1 cellular context compared by ENCODE assay signal in the genomic region with DNA sequence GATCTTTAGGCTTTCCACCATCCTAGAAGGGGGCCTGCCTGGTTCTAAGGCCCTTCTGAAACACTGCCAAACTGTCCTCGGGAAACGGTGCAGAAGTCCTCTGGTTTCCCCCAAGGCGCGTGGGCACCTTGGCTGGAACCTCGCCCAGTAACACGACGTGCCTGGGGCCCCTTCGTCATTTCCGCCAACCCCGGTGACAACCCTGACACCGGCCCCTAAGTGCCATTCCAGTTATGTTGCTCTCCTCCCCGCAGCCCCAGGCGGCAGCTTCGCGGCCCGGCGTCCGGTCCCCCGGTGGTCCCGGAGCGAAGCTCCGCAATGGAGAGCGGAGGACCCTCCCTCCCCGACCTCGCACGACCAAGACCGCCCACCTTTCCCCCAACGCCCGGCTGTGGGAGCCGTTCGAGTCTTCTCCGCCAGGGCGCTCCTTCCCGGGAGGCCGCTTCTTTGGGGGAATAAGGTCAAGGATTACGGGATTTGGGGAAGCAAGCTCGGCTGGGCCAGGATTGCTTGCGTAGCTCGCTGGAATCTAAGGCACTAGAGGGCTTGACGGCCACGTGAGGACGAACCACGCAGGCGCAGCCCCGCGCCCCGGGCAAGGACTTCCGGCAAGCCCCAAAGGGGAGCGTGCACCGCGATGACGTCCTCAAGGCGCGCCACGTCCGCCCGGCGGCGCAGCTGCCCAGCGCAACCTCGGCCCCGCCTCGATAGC.
A peak's percentile ranks its signal among the peaks of the same experiment; 100 is the strongest.
TF ChIP-seq lines count a peak whose summit lies in the region.

No MANE protein-coding gene starts in this region.

TF ChIP-seq in HEK293, 187 proteins besides CTCF, POLR2A, EP300 and RAD21 (continued from another document and continues in another):
- 0 out of 2 replicates have a peak, but pooled peaks have one; percentile 51 for TF ChIP-seq ZBTB21 (tag by site-specific recombination; IDR thresholded peaks at IDR 0.05)
- TF ChIP-seq ZBTB48 (tag by site-specific recombination; IDR thresholded peaks at IDR 0.05): peak; percentile 91
- 0 out of 2 replicates have a peak, but pooled peaks have one; percentile 22 for TF ChIP-seq ZNF660 (tag by site-specific recombination; IDR thresholded peaks at IDR 0.05)
- no peak for TF ChIP-seq ZNF174 (tag by site-specific recombination; IDR thresholded peaks at IDR 0.05)
- no peak for TF ChIP-seq ZNF473 (tag by site-specific recombination; IDR thresholded peaks at IDR 0.05)
- TF ChIP-seq ZNF354C (tag by site-specific recombination; IDR thresholded peaks at IDR 0.05; ENCODE audit: borderline replicate concordance, low read depth): no peak
- TF ChIP-seq OVOL3 (tag by site-specific recombination; IDR thresholded peaks at IDR 0.05): no peak
- peak; percentile 47; the same call in 1 of the 2 replicates for TF ChIP-seq ZBTB8A (tag by site-specific recombination; IDR thresholded peaks at IDR 0.05)
- TF ChIP-seq ZBTB1 (tag by site-specific recombination; IDR thresholded peaks at IDR 0.05): no peak
- TF ChIP-seq, protein P1, sequence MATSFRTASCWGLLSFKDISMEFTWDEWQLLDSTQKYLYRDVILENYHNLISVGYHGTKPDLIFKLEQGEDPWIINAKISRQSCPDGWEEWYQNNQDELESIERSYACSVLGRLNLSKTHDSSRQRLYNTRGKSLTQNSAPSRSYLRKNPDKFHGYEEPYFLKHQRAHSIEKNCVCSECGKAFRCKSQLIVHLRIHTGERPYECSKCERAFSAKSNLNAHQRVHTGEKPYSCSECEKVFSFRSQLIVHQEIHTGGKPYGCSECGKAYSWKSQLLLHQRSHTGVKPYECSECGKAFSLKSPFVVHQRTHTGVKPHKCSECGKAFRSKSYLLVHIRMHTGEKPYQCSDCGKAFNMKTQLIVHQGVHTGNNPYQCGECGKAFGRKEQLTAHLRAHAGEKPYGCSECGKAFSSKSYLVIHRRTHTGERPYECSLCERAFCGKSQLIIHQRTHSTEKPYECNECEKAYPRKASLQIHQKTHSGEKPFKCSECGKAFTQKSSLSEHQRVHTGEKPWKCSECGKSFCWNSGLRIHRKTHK (tag by site-specific recombination; IDR thresholded peaks at IDR 0.05): no peak
- TF ChIP-seq ZSCAN16 (tag by site-specific recombination; IDR thresholded peaks at IDR 0.05): no peak
- TF ChIP-seq ZNF155 (tag by site-specific recombination; IDR thresholded peaks at IDR 0.05): no peak
- peak; percentile 53 for TF ChIP-seq KLF16 (tag by site-specific recombination; IDR thresholded peaks at IDR 0.05)
- TF ChIP-seq ZNF133 (tag by site-specific recombination; IDR thresholded peaks at IDR 0.05): no peak
- no peak for TF ChIP-seq YY2 (tag by site-specific recombination; IDR thresholded peaks at IDR 0.05)
- TF ChIP-seq, protein P2, sequence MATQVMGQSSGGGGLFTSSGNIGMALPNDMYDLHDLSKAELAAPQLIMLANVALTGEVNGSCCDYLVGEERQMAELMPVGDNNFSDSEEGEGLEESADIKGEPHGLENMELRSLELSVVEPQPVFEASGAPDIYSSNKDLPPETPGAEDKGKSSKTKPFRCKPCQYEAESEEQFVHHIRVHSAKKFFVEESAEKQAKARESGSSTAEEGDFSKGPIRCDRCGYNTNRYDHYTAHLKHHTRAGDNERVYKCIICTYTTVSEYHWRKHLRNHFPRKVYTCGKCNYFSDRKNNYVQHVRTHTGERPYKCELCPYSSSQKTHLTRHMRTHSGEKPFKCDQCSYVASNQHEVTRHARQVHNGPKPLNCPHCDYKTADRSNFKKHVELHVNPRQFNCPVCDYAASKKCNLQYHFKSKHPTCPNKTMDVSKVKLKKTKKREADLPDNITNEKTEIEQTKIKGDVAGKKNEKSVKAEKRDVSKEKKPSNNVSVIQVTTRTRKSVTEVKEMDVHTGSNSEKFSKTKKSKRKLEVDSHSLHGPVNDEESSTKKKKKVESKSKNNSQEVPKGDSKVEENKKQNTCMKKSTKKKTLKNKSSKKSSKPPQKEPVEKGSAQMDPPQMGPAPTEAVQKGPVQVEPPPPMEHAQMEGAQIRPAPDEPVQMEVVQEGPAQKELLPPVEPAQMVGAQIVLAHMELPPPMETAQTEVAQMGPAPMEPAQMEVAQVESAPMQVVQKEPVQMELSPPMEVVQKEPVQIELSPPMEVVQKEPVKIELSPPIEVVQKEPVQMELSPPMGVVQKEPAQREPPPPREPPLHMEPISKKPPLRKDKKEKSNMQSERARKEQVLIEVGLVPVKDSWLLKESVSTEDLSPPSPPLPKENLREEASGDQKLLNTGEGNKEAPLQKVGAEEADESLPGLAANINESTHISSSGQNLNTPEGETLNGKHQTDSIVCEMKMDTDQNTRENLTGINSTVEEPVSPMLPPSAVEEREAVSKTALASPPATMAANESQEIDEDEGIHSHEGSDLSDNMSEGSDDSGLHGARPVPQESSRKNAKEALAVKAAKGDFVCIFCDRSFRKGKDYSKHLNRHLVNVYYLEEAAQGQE (tag by site-specific recombination; IDR thresholded peaks at IDR 0.05): no peak
- TF ChIP-seq ZNF837 (tag by site-specific recombination; IDR thresholded peaks at IDR 0.05): no peak
- peak; percentile 31; the same call in 1 of the 2 replicates for TF ChIP-seq ZNF561 (tag by site-specific recombination; IDR thresholded peaks at IDR 0.05; ENCODE audit: borderline replicate concordance)
- TF ChIP-seq, protein P3, sequence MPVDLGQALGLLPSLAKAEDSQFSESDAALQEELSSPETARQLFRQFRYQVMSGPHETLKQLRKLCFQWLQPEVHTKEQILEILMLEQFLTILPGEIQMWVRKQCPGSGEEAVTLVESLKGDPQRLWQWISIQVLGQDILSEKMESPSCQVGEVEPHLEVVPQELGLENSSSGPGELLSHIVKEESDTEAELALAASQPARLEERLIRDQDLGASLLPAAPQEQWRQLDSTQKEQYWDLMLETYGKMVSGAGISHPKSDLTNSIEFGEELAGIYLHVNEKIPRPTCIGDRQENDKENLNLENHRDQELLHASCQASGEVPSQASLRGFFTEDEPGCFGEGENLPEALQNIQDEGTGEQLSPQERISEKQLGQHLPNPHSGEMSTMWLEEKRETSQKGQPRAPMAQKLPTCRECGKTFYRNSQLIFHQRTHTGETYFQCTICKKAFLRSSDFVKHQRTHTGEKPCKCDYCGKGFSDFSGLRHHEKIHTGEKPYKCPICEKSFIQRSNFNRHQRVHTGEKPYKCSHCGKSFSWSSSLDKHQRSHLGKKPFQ (tag by site-specific recombination; IDR thresholded peaks at IDR 0.05): no peak
- TF ChIP-seq GLI4 (tag by site-specific recombination; IDR thresholded peaks at IDR 0.05): no peak
- TF ChIP-seq ZNF266 (tag by site-specific recombination; IDR thresholded peaks at IDR 0.05; ENCODE audit: low read depth): no peak
- TF ChIP-seq, protein P4, sequence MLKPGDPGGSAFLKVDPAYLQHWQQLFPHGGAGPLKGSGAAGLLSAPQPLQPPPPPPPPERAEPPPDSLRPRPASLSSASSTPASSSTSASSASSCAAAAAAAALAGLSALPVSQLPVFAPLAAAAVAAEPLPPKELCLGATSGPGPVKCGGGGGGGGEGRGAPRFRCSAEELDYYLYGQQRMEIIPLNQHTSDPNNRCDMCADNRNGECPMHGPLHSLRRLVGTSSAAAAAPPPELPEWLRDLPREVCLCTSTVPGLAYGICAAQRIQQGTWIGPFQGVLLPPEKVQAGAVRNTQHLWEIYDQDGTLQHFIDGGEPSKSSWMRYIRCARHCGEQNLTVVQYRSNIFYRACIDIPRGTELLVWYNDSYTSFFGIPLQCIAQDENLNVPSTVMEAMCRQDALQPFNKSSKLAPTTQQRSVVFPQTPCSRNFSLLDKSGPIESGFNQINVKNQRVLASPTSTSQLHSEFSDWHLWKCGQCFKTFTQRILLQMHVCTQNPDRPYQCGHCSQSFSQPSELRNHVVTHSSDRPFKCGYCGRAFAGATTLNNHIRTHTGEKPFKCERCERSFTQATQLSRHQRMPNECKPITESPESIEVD (tag by site-specific recombination; IDR thresholded peaks at IDR 0.05): no peak
- TF ChIP-seq ZNF626 (tag by site-specific recombination; IDR thresholded peaks at IDR 0.05): no peak
- no peak for TF ChIP-seq EGR2 (tag by site-specific recombination; IDR thresholded peaks at IDR 0.05; ENCODE audit: low read depth)
- no peak for TF ChIP-seq HOXA7 (CRISPR knock-in tag; IDR thresholded peaks at IDR 0.05; ENCODE audit: borderline replicate concordance)
- no peak for TF ChIP-seq ZNF248 (tag by site-specific recombination; IDR thresholded peaks at IDR 0.05)
- TF ChIP-seq ZNF747 (tag by site-specific recombination; IDR thresholded peaks at IDR 0.05): no peak
- TF ChIP-seq ZNF501 (tag by site-specific recombination; IDR thresholded peaks at IDR 0.05): peak; percentile 30; the same call in 1 of the 2 replicates
- no peak for TF ChIP-seq ZNF121 (tag by site-specific recombination; IDR thresholded peaks at IDR 0.05)
- TF ChIP-seq ZNF548 (tag by site-specific recombination; IDR thresholded peaks at IDR 0.05): no peak
- no peak for TF ChIP-seq ZNF302 (tag by site-specific recombination; IDR thresholded peaks at IDR 0.05; ENCODE audit: low read depth)
- TF ChIP-seq ZNF391 (tag by site-specific recombination; IDR thresholded peaks at IDR 0.05; ENCODE audit: borderline replicate concordance, low read depth): no peak
- TF ChIP-seq ZNF2 (tag by site-specific recombination; IDR thresholded peaks at IDR 0.05): peak; percentile 31; the same call in 1 of the 2 replicates
- TF ChIP-seq SCRT2 (tag by site-specific recombination; IDR thresholded peaks at IDR 0.05): no peak
- no peak for TF ChIP-seq ZNF776 (tag by site-specific recombination; IDR thresholded peaks at IDR 0.05; ENCODE audit: borderline replicate concordance)
- peak; percentile 57 for TF ChIP-seq GLIS2 (tag by site-specific recombination; IDR thresholded peaks at IDR 0.05)
- no peak for TF ChIP-seq KLF7 (tag by site-specific recombination; IDR thresholded peaks at IDR 0.05; ENCODE audit: borderline replicate concordance)
- TF ChIP-seq, protein P5, sequence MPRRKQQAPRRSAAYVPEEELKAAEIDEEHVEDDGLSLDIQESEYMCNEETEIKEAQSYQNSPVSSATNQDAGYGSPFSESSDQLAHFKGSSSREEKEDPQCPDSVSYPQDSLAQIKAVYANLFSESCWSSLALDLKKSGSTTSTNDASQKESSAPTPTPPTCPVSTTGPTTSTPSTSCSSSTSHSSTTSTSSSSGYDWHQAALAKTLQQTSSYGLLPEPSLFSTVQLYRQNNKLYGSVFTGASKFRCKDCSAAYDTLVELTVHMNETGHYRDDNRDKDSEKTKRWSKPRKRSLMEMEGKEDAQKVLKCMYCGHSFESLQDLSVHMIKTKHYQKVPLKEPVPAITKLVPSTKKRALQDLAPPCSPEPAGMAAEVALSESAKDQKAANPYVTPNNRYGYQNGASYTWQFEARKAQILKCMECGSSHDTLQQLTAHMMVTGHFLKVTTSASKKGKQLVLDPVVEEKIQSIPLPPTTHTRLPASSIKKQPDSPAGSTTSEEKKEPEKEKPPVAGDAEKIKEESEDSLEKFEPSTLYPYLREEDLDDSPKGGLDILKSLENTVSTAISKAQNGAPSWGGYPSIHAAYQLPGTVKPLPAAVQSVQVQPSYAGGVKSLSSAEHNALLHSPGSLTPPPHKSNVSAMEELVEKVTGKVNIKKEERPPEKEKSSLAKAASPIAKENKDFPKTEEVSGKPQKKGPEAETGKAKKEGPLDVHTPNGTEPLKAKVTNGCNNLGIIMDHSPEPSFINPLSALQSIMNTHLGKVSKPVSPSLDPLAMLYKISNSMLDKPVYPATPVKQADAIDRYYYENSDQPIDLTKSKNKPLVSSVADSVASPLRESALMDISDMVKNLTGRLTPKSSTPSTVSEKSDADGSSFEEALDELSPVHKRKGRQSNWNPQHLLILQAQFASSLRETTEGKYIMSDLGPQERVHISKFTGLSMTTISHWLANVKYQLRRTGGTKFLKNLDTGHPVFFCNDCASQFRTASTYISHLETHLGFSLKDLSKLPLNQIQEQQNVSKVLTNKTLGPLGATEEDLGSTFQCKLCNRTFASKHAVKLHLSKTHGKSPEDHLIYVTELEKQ (tag by site-specific recombination; IDR thresholded peaks at IDR 0.05; ENCODE audit: borderline replicate concordance): no peak
- TF ChIP-seq, protein P6, sequence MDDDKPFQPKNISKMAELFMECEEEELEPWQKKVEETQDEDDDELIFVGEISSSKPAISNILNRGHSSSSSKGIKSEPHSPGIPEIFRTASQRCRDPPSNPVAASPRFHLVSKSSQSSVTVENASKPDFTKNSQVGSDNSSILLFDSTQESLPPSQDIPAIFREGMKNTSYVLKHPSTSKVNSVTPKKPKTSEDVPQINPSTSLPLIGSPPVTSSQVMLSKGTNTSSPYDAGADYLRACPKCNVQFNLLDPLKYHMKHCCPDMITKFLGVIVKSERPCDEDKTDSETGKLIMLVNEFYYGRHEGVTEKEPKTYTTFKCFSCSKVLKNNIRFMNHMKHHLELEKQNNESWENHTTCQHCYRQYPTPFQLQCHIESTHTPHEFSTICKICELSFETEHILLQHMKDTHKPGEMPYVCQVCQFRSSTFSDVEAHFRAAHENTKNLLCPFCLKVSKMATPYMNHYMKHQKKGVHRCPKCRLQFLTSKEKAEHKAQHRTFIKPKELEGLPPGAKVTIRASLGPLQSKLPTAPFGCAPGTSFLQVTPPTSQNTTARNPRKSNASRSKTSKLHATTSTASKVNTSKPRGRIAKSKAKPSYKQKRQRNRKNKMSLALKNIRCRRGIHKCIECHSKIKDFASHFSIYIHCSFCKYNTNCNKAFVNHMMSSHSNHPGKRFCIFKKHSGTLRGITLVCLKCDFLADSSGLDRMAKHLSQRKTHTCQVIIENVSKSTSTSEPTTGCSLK (tag by site-specific recombination; IDR thresholded peaks at IDR 0.05): no peak
- no peak for TF ChIP-seq ZNF433 (tag by site-specific recombination; IDR thresholded peaks at IDR 0.05; ENCODE audit: low read depth)
- TF ChIP-seq YY1 (tag by site-specific recombination; IDR thresholded peaks at IDR 0.05): no peak
- no peak for TF ChIP-seq ZNF707 (tag by site-specific recombination; IDR thresholded peaks at IDR 0.05)
- TF ChIP-seq, protein P7, sequence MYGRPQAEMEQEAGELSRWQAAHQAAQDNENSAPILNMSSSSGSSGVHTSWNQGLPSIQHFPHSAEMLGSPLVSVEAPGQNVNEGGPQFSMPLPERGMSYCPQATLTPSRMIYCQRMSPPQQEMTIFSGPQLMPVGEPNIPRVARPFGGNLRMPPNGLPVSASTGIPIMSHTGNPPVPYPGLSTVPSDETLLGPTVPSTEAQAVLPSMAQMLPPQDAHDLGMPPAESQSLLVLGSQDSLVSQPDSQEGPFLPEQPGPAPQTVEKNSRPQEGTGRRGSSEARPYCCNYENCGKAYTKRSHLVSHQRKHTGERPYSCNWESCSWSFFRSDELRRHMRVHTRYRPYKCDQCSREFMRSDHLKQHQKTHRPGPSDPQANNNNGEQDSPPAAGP (tag by site-specific recombination; IDR thresholded peaks at IDR 0.05): no peak
- no peak for TF ChIP-seq ZNF16 (tag by site-specific recombination; IDR thresholded peaks at IDR 0.05; ENCODE audit: low read depth)
- TF ChIP-seq ZNF560 (tag by site-specific recombination; IDR thresholded peaks at IDR 0.05; ENCODE audit: borderline replicate concordance): no peak
- no peak for TF ChIP-seq ZFP37 (tag by site-specific recombination; IDR thresholded peaks at IDR 0.05)
- no peak for TF ChIP-seq ZNF521 (tag by site-specific recombination; IDR thresholded peaks at IDR 0.05)
- no peak for TF ChIP-seq ZNF423 (tag by site-specific recombination; IDR thresholded peaks at IDR 0.05)
